ENCODE assay signal across 19 cellular contexts in the genomic region with DNA sequence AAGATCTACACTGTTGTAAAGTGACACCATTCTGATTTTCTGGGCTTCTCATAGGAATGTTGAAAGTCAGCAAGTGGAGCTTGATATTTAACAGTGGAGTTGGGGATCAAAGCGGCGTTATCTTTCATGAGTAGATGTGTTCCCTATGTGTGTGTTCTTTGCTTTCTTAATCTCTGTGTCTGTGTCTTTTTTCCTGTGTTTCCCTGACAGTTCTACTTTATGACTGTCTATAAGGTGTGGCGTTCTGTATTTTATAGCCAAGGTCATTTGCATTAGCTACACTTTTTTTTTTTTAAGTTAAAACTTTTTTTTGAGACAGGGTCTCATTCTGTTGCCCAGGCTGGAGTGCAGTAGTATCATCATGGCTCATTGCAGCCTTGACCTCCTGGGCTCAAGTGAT. TPM values are rescaled to one million over a fixed set of nuclear protein-coding genes. Genes with fewer than 3 reads are reported as not detected.
DNase-seq lines count a peak whose midpoint lies in the region; ATAC-seq and TF ChIP-seq lines count a peak whose summit lies in the region.
"Had no signal": no experiment of that assay in that cellular context is flagged by ENCODE, and none has a peak within 500 bp of the region (broad histone marks: within the 10 kb centered on the region; RNA-seq: fewer than 3 reads in every experiment).

No MANE protein-coding gene starts in this region.

- BruUV-seq in Calu3 (replicated peaks; lab: Mats Ljungman, UMichigan): no TSS peak

- no peak for TF ChIP-seq EP300 in stomach (IDR thresholded peaks at IDR 0.05)

- 88 to 99% (median 94%) methylated on average over 3 of the region's 3 CpGs for WGBS in stomach, 5 donors

- no peaks in the 10 kb centered on the region for H3K9me3 Mint-ChIP-seq in Calu3 (ENCODE audit: low read depth, unreplicated experiment)
- H3K9me3 Mint-ChIP-seq: activated CD4-positive, alpha-beta memory T cell treated with anti-CD3 and anti-CD28 coated beads, Interleukin-2, amount 10 ng/mL, durations not matched to agents 7 days and 5 days; activated naive CD8-positive, alpha-beta T cell treated with anti-CD3 and anti-CD28 coated beads, Interleukin-2, amount 10 ng/mL, durations not matched to agents 7 days and 5 days; activated T-cell treated with anti-CD3 and anti-CD28 coated beads, Interleukin-2, amount 50 U/mL, for 4 hours; endodermal cell; naive B cell; stimulated activated naive CD8-positive, alpha-beta T cell treated with anti-CD3 and anti-CD28 coated beads, Interleukin-15, amount 100 ng/mL, for 72 hours had no signal

- H3K9me3 ChIP-seq in lower lobe of right lung: no peaks in the 10 kb centered on the region
- no peaks in the 10 kb centered on the region for H3K9me3 ChIP-seq in stomach

- H3K4me1 ChIP-seq in lower lobe of right lung: peaks cover 40% of the 10 kb centered on the region
- peaks cover 0 to 41% (median 24%) of the 10 kb centered on the region in 4 donors for H3K4me1 ChIP-seq in stomach

- CTCF ChIA-PET in Calu3 (lab: Charles Lee): no interaction called here

- H3K4me3 ChIP-seq in lower lobe of right lung: no peak overlapping the region
- no peak overlapping the region for H3K4me3 ChIP-seq in stomach
- H3K4me3 ChIP-seq: cardiac muscle cell had no signal

- H3K27ac ChIP-seq in lower lobe of right lung (peak overlapping the region; percentile 10), stomach (peak overlapping the region in 3 of 5 donors; percentile 17 to 55 (median 35))
- H3K27ac ChIP-seq: cardiac muscle cell, RWPE1 had no signal

- H3K27me3 ChIP-seq in lower lobe of right lung (ENCODE audit: low read depth) (no peaks in the 10 kb centered on the region), stomach (no peaks in the 10 kb centered on the region)
- H3K27me3 ChIP-seq: cardiac muscle cell had no signal

- ATAC-seq in lower lobe of right lung: no peak
- ATAC-seq: activated T-cell treated with anti-CD3 and anti-CD28 coated beads, Interleukin-2, amount 50 U/mL, for 4 hours; stimulated activated naive CD8-positive, alpha-beta T cell treated with anti-CD3 and anti-CD28 coated beads, Interleukin-15, amount 100 ng/mL, for 72 hours had no signal

- intact Hi-C loops in Calu3 (cut with micrococcal nuclease; ENCODE audit: unreplicated experiment): no loop called here
- intact Hi-C loops in lower lobe of right lung (cut with DNase I): no loop called here
- intact Hi-C loops in stomach (cut with DNase I; ENCODE audit: low total_unique reads): no loop called here

- H3K36me3 Mint-ChIP-seq in Calu3 (ENCODE audit: insufficient read depth, unreplicated experiment): peaks cover 22% of the 10 kb centered on the region
- H3K36me3 Mint-ChIP-seq: naive B cell had no signal

- no peak overlapping the region for H3K4me3 Mint-ChIP-seq in Calu3 (ENCODE audit: low read depth, unreplicated experiment)
- H3K4me3 Mint-ChIP-seq: activated CD4-positive, alpha-beta memory T cell treated with anti-CD3 and anti-CD28 coated beads, Interleukin-2, amount 10 ng/mL, durations not matched to agents 7 days and 5 days; activated naive CD8-positive, alpha-beta T cell treated with anti-CD3 and anti-CD28 coated beads, Interleukin-2, amount 10 ng/mL, durations not matched to agents 7 days and 5 days; activated T-cell treated with anti-CD3 and anti-CD28 coated beads, Interleukin-2, amount 50 U/mL, for 4 hours; B cell; endodermal cell; naive B cell; stimulated activated naive CD8-positive, alpha-beta T cell treated with anti-CD3 and anti-CD28 coated beads, Interleukin-15, amount 100 ng/mL, for 72 hours had no signal

- H3K27me3 Mint-ChIP-seq in Calu3 (ENCODE audit: unreplicated experiment): no peaks in the 10 kb centered on the region
- H3K27me3 Mint-ChIP-seq: activated CD4-positive, alpha-beta memory T cell treated with anti-CD3 and anti-CD28 coated beads, Interleukin-2, amount 10 ng/mL, durations not matched to agents 7 days and 5 days; activated naive CD8-positive, alpha-beta T cell treated with anti-CD3 and anti-CD28 coated beads, Interleukin-2, amount 10 ng/mL, durations not matched to agents 7 days and 5 days; B cell; naive B cell; stimulated activated naive CD8-positive, alpha-beta T cell treated with anti-CD3 and anti-CD28 coated beads, Interleukin-15, amount 100 ng/mL, for 72 hours had no signal

- no peak for TF ChIP-seq CTCF in Calu3 (IDR thresholded peaks at IDR 0.05; ENCODE audit: unreplicated experiment)
- TF ChIP-seq CTCF in lower lobe of right lung (IDR thresholded peaks at IDR 0.05): no peak
- no peak for TF ChIP-seq CTCF in stomach (IDR thresholded peaks at IDR 0.05)

- H3K36me3 ChIP-seq in lower lobe of right lung: no peaks in the 10 kb centered on the region
- no peaks in the 10 kb centered on the region for H3K36me3 ChIP-seq in stomach
- H3K36me3 ChIP-seq: cardiac muscle cell had no signal

- DNase-seq in Calu3 (no peak), amniotic epithelial cell (ENCODE audit: low read depth) (peak; percentile 61), lower lobe of right lung (no peak), stomach (no peak), retina (no peak), LoVo (ENCODE audit: low spot score) (no peak), MV-4-11 (lab: John Stamatoyannopoulos, UW) (no peak)
- DNase-seq: activated CD4-positive, alpha-beta memory T cell treated with anti-CD3 and anti-CD28 coated beads, Interleukin-2, amount 10 ng/mL, durations not matched to agents 7 days and 5 days; activated naive CD8-positive, alpha-beta T cell treated with anti-CD3 and anti-CD28 coated beads, Interleukin-2, amount 10 ng/mL, durations not matched to agents 7 days and 5 days; activated T-cell treated with anti-CD3 and anti-CD28 coated beads, Interleukin-2, amount 50 U/mL, for 4 hours; endodermal cell; naive B cell; NCI-H1436 treated with DMSO at 0.1 percent for 48 hours; NK-92 treated with Interleukin-12 subunit alpha and Interleukin-12 subunit beta, amount 100 ng/mL, for 24 hours; stimulated activated naive CD8-positive, alpha-beta T cell treated with anti-CD3 and anti-CD28 coated beads, Interleukin-15, amount 100 ng/mL, for 72 hours; T-helper 1 cell had no signal

- H3K27ac Mint-ChIP-seq in Calu3 (ENCODE audit: unreplicated experiment): peak overlapping the region; percentile 58
- H3K27ac Mint-ChIP-seq: activated CD4-positive, alpha-beta memory T cell treated with anti-CD3 and anti-CD28 coated beads, Interleukin-2, amount 10 ng/mL, durations not matched to agents 7 days and 5 days; activated naive CD8-positive, alpha-beta T cell treated with anti-CD3 and anti-CD28 coated beads, Interleukin-2, amount 10 ng/mL, durations not matched to agents 7 days and 5 days; B cell; endodermal cell; stimulated activated naive CD8-positive, alpha-beta T cell treated with anti-CD3 and anti-CD28 coated beads, Interleukin-15, amount 100 ng/mL, for 72 hours had no signal

- peaks cover 42% of the 10 kb centered on the region for H3K4me1 Mint-ChIP-seq in Calu3 (ENCODE audit: low read depth, unreplicated experiment)

- TF ChIP-seq POLR2A in stomach (IDR thresholded peaks at IDR 0.05): no peak

RNA-seq across cellular contexts. Expression of a gene that starts 24.8 kb away (rescaled TPM):
- total RNA-seq in Calu3 (2022) (142 and 171 TPM in 2 replicates), lower lobe of right lung (129 TPM), stomach (100 to 1,000 TPM; 101 to 280 (median 167) TPM)
- polyA plus RNA-seq in stomach: 10 to 100 TPM; 14.4 to 38.5 (median 16.2) TPM
